Comparison of ENCODE assay signal across 30 cellular contexts in genomic region chr14:85054178-85054577, GRCh38.
"Had no signal": no experiment of that assay in that cellular context is flagged by ENCODE, and none has a peak within 500 bp of the region (broad histone marks: within the 10 kb centered on the region; RNA-seq: fewer than 3 reads in every experiment).

No MANE protein-coding gene starts in this region.

- H3K4me1 ChIP-seq: ascending aorta, SJCRH30 had no signal

- H3K4me1 Mint-ChIP-seq: activated CD4-positive, alpha-beta T cell treated with anti-CD3 and anti-CD28 coated beads, Interleukin-2, amount 10 ng/mL, durations not matched to agents 24 days and 14 days; activated naive CD8-positive, alpha-beta T cell treated with anti-CD3 and anti-CD28 coated beads, Interleukin-2, amount 10 ng/mL, durations not matched to agents 7 days and 5 days; activated T-helper 17 cell treated with anti-CD3 and anti-CD28 coated beads, Interleukin-2, amount 50 U/mL, for 72 hours; central memory CD8-positive, alpha-beta T cell had no signal

- H3K4me3 ChIP-seq: ascending aorta, cardiac muscle cell, SJCRH30, SK-N-MC had no signal

- DNase-seq: activated CD4-positive, alpha-beta T cell treated with anti-CD3 and anti-CD28 coated beads, Interleukin-2, amount 10 ng/mL, durations not matched to agents 24 days and 14 days; activated CD4-positive, alpha-beta T cell treated with anti-CD3 and anti-CD28 coated beads, Interleukin-2, amount 50 U/mL, for 4 hours; activated CD8-positive, alpha-beta T cell treated with anti-CD3 and anti-CD28 coated beads for 36 hours; activated effector memory CD4-positive, alpha-beta T cell treated with anti-CD3 and anti-CD28 coated beads, Interleukin-2, amount 50 U/mL, for 16 hours; activated naive CD4-positive, alpha-beta T cell; activated naive CD4-positive, alpha-beta T cell treated with anti-CD3 and anti-CD28 coated beads, Interleukin-2, amount 50 U/mL, for 16 hours; activated naive CD8-positive, alpha-beta T cell treated with anti-CD3 and anti-CD28 coated beads, Interleukin-2, amount 10 ng/mL, durations not matched to agents 7 days and 5 days; activated T-cell treated with anti-CD3 and anti-CD28 coated beads, Interleukin-2, amount 50 U/mL, for 1 hour; activated T-cell treated with anti-CD3 and anti-CD28 coated beads, Interleukin-2, amount 50 U/mL, for 72 hours; amygdala; NCI-H1092 treated with DMSO at 0.1 percent for 48 hours; NCI-H1417; NCI-H146; NCI-H187; NCI-H2029 treated with DMSO at 0.1 percent for 48 hours; NCI-H2171 treated with DMSO at 0.1 percent for 48 hours; NCI-H2227 treated with DMSO at 0.1 percent for 48 hours; NCI-H446; NCI-H510A treated with DMSO at 0.1 percent for 48 hours; NCI-H69; NK-92 treated with Interleukin-12 subunit alpha and Interleukin-12 subunit beta, amount 100 ng/mL, for 24 hours; Right ventricle myocardium superior; SJCRH30 had no signal

- H3K27me3 ChIP-seq: ascending aorta, cardiac muscle cell, SJCRH30 had no signal

- H3K4me3 Mint-ChIP-seq: activated CD4-positive, alpha-beta T cell treated with anti-CD3 and anti-CD28 coated beads, Interleukin-2, amount 10 ng/mL, durations not matched to agents 24 days and 14 days; activated CD8-positive, alpha-beta T cell treated with anti-CD3 and anti-CD28 coated beads for 36 hours; activated naive CD8-positive, alpha-beta T cell treated with anti-CD3 and anti-CD28 coated beads, Interleukin-2, amount 10 ng/mL, durations not matched to agents 7 days and 5 days; activated T-cell treated with anti-CD3 and anti-CD28 coated beads, Interleukin-2, amount 50 U/mL, for 72 hours; activated T-helper 17 cell treated with anti-CD3 and anti-CD28 coated beads, Interleukin-2, amount 50 U/mL, for 72 hours; central memory CD8-positive, alpha-beta T cell; T-helper 1 cell treated with Interleukin-12 subunit alpha and Interleukin-12 subunit beta and Interleukin-4 antibody, amounts not matched to agents 30 μg/mL and 1 μg/mL, for 36 hours; T-helper 2 cell treated with Interferon-gamma antibody and Interleukin-4, amounts not matched to agents 5 μg/mL and 100 μg/mL, for 36 hours had no signal

- H3K9me3 ChIP-seq: ascending aorta, SJCRH30 had no signal

- H3K27ac Mint-ChIP-seq: activated CD4-positive, alpha-beta T cell treated with anti-CD3 and anti-CD28 coated beads, Interleukin-2, amount 10 ng/mL, durations not matched to agents 24 days and 14 days; activated CD8-positive, alpha-beta T cell treated with anti-CD3 and anti-CD28 coated beads for 36 hours; activated naive CD8-positive, alpha-beta T cell treated with anti-CD3 and anti-CD28 coated beads, Interleukin-2, amount 10 ng/mL, durations not matched to agents 7 days and 5 days; activated T-cell treated with anti-CD3 and anti-CD28 coated beads, Interleukin-2, amount 50 U/mL, for 72 hours; activated T-helper 17 cell treated with anti-CD3 and anti-CD28 coated beads, Interleukin-2, amount 50 U/mL, for 72 hours; T-helper 1 cell treated with Interleukin-12 subunit alpha and Interleukin-12 subunit beta and Interleukin-4 antibody, amounts not matched to agents 30 μg/mL and 1 μg/mL, for 36 hours; T-helper 2 cell treated with Interferon-gamma antibody and Interleukin-4, amounts not matched to agents 5 μg/mL and 100 μg/mL, for 36 hours had no signal

- H3K36me3 Mint-ChIP-seq: activated naive CD8-positive, alpha-beta T cell treated with anti-CD3 and anti-CD28 coated beads, Interleukin-2, amount 10 ng/mL, durations not matched to agents 7 days and 5 days had no signal

- H3K36me3 ChIP-seq: ascending aorta, cardiac muscle cell, SJCRH30 had no signal

- ATAC-seq: activated CD8-positive, alpha-beta T cell treated with anti-CD3 and anti-CD28 coated beads for 36 hours; activated T-cell treated with anti-CD3 and anti-CD28 coated beads, Interleukin-2, amount 50 U/mL, for 72 hours; activated T-helper 17 cell treated with anti-CD3 and anti-CD28 coated beads, Interleukin-2, amount 50 U/mL, for 72 hours had no signal

- H3K27ac ChIP-seq: ascending aorta, cardiac muscle cell, SJCRH30, SK-N-MC had no signal

- H3K27me3 Mint-ChIP-seq: activated CD4-positive, alpha-beta T cell treated with anti-CD3 and anti-CD28 coated beads, Interleukin-2, amount 10 ng/mL, durations not matched to agents 24 days and 14 days; activated CD8-positive, alpha-beta T cell treated with anti-CD3 and anti-CD28 coated beads for 36 hours; activated naive CD8-positive, alpha-beta T cell treated with anti-CD3 and anti-CD28 coated beads, Interleukin-2, amount 10 ng/mL, durations not matched to agents 7 days and 5 days; activated T-helper 17 cell treated with anti-CD3 and anti-CD28 coated beads, Interleukin-2, amount 50 U/mL, for 72 hours; central memory CD8-positive, alpha-beta T cell had no signal
